ENCODE assay signal across 30 cellular contexts in the genomic region with DNA sequence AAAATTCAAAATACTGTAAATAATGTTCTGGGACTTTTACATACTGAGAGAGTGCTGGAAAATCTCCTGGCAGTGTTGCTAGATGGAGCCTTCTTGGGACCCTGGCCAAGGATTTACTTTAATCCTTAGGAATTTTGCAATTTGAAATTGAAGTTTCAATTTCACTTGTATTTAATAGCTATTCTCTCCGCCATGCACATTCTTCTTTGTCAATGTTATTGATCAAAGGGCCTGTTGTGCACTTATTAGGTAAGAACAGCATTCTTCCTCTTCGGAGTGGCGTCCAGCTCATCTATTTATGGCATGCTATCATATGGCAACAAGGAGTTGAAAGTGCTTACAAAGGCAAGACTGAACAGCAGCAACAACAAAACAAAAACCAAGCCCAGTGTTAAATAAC. TPM values are rescaled to one million over a fixed set of nuclear protein-coding genes. Genes with fewer than 3 reads are reported as not detected.
DNase-seq lines count a peak whose midpoint lies in the region; ATAC-seq and TF ChIP-seq lines count a peak whose summit lies in the region.
"Had no signal": no experiment of that assay in that cellular context is flagged by ENCODE, and none has a peak within 500 bp of the region (broad histone marks: within the 10 kb centered on the region; RNA-seq: fewer than 3 reads in every experiment).

No MANE protein-coding gene starts in this region.

- H3K4me1 ChIP-seq in esophagus muscularis mucosa (peaks cover 0 to 52% (median 36%) of the 10 kb centered on the region in 4 donors), muscle layer of colon (ENCODE audit: insufficient read depth, low read length) (peaks cover 5% of the 10 kb centered on the region), subcutaneous abdominal adipose tissue (ENCODE audit: control insufficient read depth in 5 of 5, insufficient read depth in 5 of 5, low read length in 5 of 5) (peaks cover 0 to 38% (median 10%) of the 10 kb centered on the region in 5 donors), smooth muscle cell (ENCODE audit: low read depth) (peaks cover 12% of the 10 kb centered on the region)
- H3K4me1 ChIP-seq: colonic mucosa, SJCRH30, thyroid gland had no signal

- H3K79me2 ChIP-seq in smooth muscle cell (ENCODE audit: low read depth), result no peaks in the 10 kb centered on the region

- H3K27ac Mint-ChIP-seq in WTC11, result no peak overlapping the region
- H3K27ac Mint-ChIP-seq: CD4-positive, alpha-beta T cell; effector memory CD8-positive, alpha-beta T cell; HFFc6; memory B cell; T-helper 1 cell treated with Interleukin-12 subunit alpha and Interleukin-12 subunit beta and Interleukin-4 antibody, amounts not matched to agents 30 μg/mL and 1 μg/mL, for 36 hours had no signal

- no peaks in the 10 kb centered on the region for H4K20me1 ChIP-seq in smooth muscle cell (ENCODE audit: low read depth)

- WGBS in esophagus muscularis mucosa, result 41% methylated on average over 3 of the region's 3 CpGs
- WGBS in smooth muscle cell (ENCODE audit: low lambda C conversion rate), result 65% methylated on average over 3 of the region's 3 CpGs

- CTCF ChIA-PET in WTC11 (lab: Charles Lee), result interaction anchor here (1.0 kb wide), 1 partner anchor 37 kb away, joined by 3 read pairs; no protein-coding TSS in a partner anchor

- H3K9me3 ChIP-seq in esophagus muscularis mucosa (no peaks in the 10 kb centered on the region), muscle layer of colon (ENCODE audit: low read length) (no peaks in the 10 kb centered on the region), subcutaneous abdominal adipose tissue (ENCODE audit: control insufficient read depth in 5 of 5, low read length in 5 of 5) (no peaks in the 10 kb centered on the region), smooth muscle cell (replicated peaks; ENCODE audit: low read depth) (no peaks in the 10 kb centered on the region)
- H3K9me3 ChIP-seq: colonic mucosa, SJCRH30, thyroid gland had no signal

- no peak overlapping the region for H3K4me3 Mint-ChIP-seq in WTC11
- H3K4me3 Mint-ChIP-seq: CD4-positive, alpha-beta T cell; effector memory CD8-positive, alpha-beta T cell; HFFc6; memory B cell; naive thymus-derived CD8-positive, alpha-beta T cell; T-helper 1 cell treated with Interleukin-12 subunit alpha and Interleukin-12 subunit beta and Interleukin-4 antibody, amounts not matched to agents 30 μg/mL and 1 μg/mL, for 36 hours had no signal

- TF ChIP-seq CTCF in esophagus muscularis mucosa (IDR thresholded peaks at IDR 0.05) (no peak), WTC11 (IDR thresholded peaks at IDR 0.05) (no peak), smooth muscle cell (IDR thresholded peaks at IDR 0.05; ENCODE audit: borderline replicate concordance, insufficient read depth, poor library complexity, severe bottlenecking) (no peak)

- TF ChIP-seq EP300 in esophagus muscularis mucosa (IDR thresholded peaks at IDR 0.05), result no peak

- H3F3A ChIP-seq in smooth muscle cell (ENCODE audit: low read depth), result no peaks in the 10 kb centered on the region

- no peak overlapping the region for H2AFZ ChIP-seq in smooth muscle cell (ENCODE audit: low read depth)

- H3K27ac ChIP-seq in esophagus muscularis mucosa (replicated peaks in 1 of 4) (peak overlapping the region in 3 of 4 donors; percentile 14 to 43 (median 29)), muscle layer of colon (ENCODE audit: low read depth, low read length) (no peak overlapping the region), subcutaneous abdominal adipose tissue (ENCODE audit: low read depth, low read length) (peak overlapping the region; percentile 93), smooth muscle cell (ENCODE audit: low read depth) (no peak overlapping the region)
- H3K27ac ChIP-seq: 22Rv1, colonic mucosa, KMS-11, SJCRH30, thyroid gland had no signal

- H3K36me3 ChIP-seq in esophagus muscularis mucosa, result no peaks in the 10 kb centered on the region
- H3K36me3 ChIP-seq in muscle layer of colon (ENCODE audit: insufficient read depth, low read length), result no peaks in the 10 kb centered on the region
- H3K36me3 ChIP-seq in subcutaneous abdominal adipose tissue (ENCODE audit: control insufficient read depth in 5 of 5, insufficient read depth in 5 of 5, low read length in 5 of 5), result no peaks in the 10 kb centered on the region
- H3K36me3 ChIP-seq in smooth muscle cell (ENCODE audit: low read depth), result no peaks in the 10 kb centered on the region
- H3K36me3 ChIP-seq: colonic mucosa, SJCRH30, thyroid gland had no signal

- POLR2A ChIA-PET in WTC11 (lab: Charles Lee), result no interaction called here

- TF ChIP-seq POLR2A in esophagus muscularis mucosa (IDR thresholded peaks at IDR 0.05; ENCODE audit: low read depth), result no peak

- no peak overlapping the region for H3K4me2 ChIP-seq in smooth muscle cell
- H3K4me2 ChIP-seq: KMS-11 had no signal

- H3K4me3 ChIP-seq in esophagus muscularis mucosa (no peak overlapping the region), muscle layer of colon (ENCODE audit: low read depth in 1 of 2, low read length in 2 of 2) (peak overlapping the region; percentile 12 to 21), subcutaneous abdominal adipose tissue (ENCODE audit: low read depth in 1 of 5, low read length in 5 of 5) (peak overlapping the region in 1 of 5 donors; percentile 12), smooth muscle cell (no peak overlapping the region)
- H3K4me3 ChIP-seq: colonic mucosa, SJCRH30, thyroid gland had no signal

- no peaks in the 10 kb centered on the region for H3K36me3 Mint-ChIP-seq in WTC11
- H3K36me3 Mint-ChIP-seq: memory B cell; naive thymus-derived CD8-positive, alpha-beta T cell had no signal

- H3K27me3 ChIP-seq in esophagus muscularis mucosa, result no peaks in the 10 kb centered on the region
- H3K27me3 ChIP-seq in muscle layer of colon (ENCODE audit: control insufficient read depth in 1 of 2, insufficient read depth in 2 of 2, low read length in 2 of 2), result no peaks in the 10 kb centered on the region
- H3K27me3 ChIP-seq in subcutaneous abdominal adipose tissue (ENCODE audit: control insufficient read depth in 5 of 5, insufficient read depth in 4 of 5, low read length in 5 of 5), result no peaks in the 10 kb centered on the region
- H3K27me3 ChIP-seq in smooth muscle cell (ENCODE audit: low read depth), result no peaks in the 10 kb centered on the region
- H3K27me3 ChIP-seq: colonic mucosa, thyroid gland had no signal

- peaks cover 4% of the 10 kb centered on the region; the same call in 1 of the 2 replicates for H3K9me3 Mint-ChIP-seq in WTC11
- H3K9me3 Mint-ChIP-seq: CD4-positive, alpha-beta T cell; effector memory CD8-positive, alpha-beta T cell; HFFc6; memory B cell; T-helper 1 cell treated with Interleukin-12 subunit alpha and Interleukin-12 subunit beta and Interleukin-4 antibody, amounts not matched to agents 30 μg/mL and 1 μg/mL, for 36 hours had no signal

- peaks cover 6% of the 10 kb centered on the region for H3K4me1 Mint-ChIP-seq in WTC11
- H3K4me1 Mint-ChIP-seq: memory B cell; naive thymus-derived CD8-positive, alpha-beta T cell had no signal

- DNase-seq in DMS 273 (lab: John Stamatoyannopoulos, UW; ENCODE audit: unreplicated experiment) (peak; percentile 37), DMS 273 treated with DMSO at 0.1 percent for 48 hours (lab: John Stamatoyannopoulos, UW) (no peak), esophagus muscularis mucosa (ENCODE audit: extremely low spot score) (no peak), WTC11 (ENCODE audit: low spot score) (no peak), smooth muscle cell (lab: John Stamatoyannopoulos, UW; ENCODE audit: unreplicated experiment) (no peak)
- DNase-seq: activated gamma-delta T cell treated with Interleukin-2 at 50 U/mL for 16 hours; activated T-cell treated with anti-CD3 and anti-CD28 coated beads, Interleukin-2, amount 50 U/mL, for 1 hour; CD4-positive, alpha-beta T cell; colonic mucosa; DMS153; effector memory CD8-positive, alpha-beta T cell; glutamatergic neuron; HFFc6; naive thymus-derived CD8-positive, alpha-beta T cell; NCI-H1436 treated with DMSO at 0.1 percent for 48 hours; NCI-H2171 treated with DMSO at 0.1 percent for 48 hours; NCI-H524 treated with DMSO at 0.1 percent for 48 hours; retina; SJCRH30; stimulated activated CD4-positive, alpha-beta T cell treated with anti-CD3 and anti-CD28 coated beads, Interleukin-4, amount 100 ng/mL, for 4 hours; stimulated activated naive CD4-positive, alpha-beta T cell treated with Interleukin-2 at 50 U/mL for 16 hours; thyroid gland had no signal

- intact Hi-C loops in esophagus muscularis mucosa (cut with DNase I), result no loop called here

- no peak for ATAC-seq in GM21529 (IDR thresholded peaks at IDR 0.05; ENCODE audit: unreplicated experiment)
- ATAC-seq in WTC11, result no peak
- ATAC-seq: effector memory CD8-positive, alpha-beta T cell; naive thymus-derived CD8-positive, alpha-beta T cell; Panc1 had no signal

- no peaks in the 10 kb centered on the region for H3K27me3 Mint-ChIP-seq in WTC11 (ENCODE audit: low read depth)
- H3K27me3 Mint-ChIP-seq: CD4-positive, alpha-beta T cell; memory B cell; naive thymus-derived CD8-positive, alpha-beta T cell had no signal

- no peak overlapping the region for H3K9ac ChIP-seq in muscle layer of colon (ENCODE audit: low read length)
- peak overlapping the region in 1 of 5 donors; percentile 53 for H3K9ac ChIP-seq in subcutaneous abdominal adipose tissue (ENCODE audit: low read length in 5 of 5)
- H3K9ac ChIP-seq in smooth muscle cell (ENCODE audit: low read depth), result no peak overlapping the region
- H3K9ac ChIP-seq: KMS-11 had no signal

TF ChIP-seq in WTC11, 78 proteins besides CTCF, POLR2A, EP300 and RAD21 (continues in another document):
- TF ChIP-seq TCF7 (CRISPR knock-in tag; IDR thresholded peaks at IDR 0.05; ENCODE audit: low read depth), result no peak
- TF ChIP-seq NR2C2 (CRISPR knock-in tag; IDR thresholded peaks at IDR 0.05), result no peak
- no peak for TF ChIP-seq ZNF263 (CRISPR knock-in tag; IDR thresholded peaks at IDR 0.05; ENCODE audit: low read depth)
- TF ChIP-seq ZNF121 (CRISPR knock-in tag; IDR thresholded peaks at IDR 0.05), result no peak
- no peak for TF ChIP-seq IRF2 (CRISPR knock-in tag; IDR thresholded peaks at IDR 0.05; ENCODE audit: borderline replicate concordance, low read depth)
- no peak for TF ChIP-seq FOXJ3 (CRISPR knock-in tag; IDR thresholded peaks at IDR 0.05; ENCODE audit: borderline replicate concordance)
- TF ChIP-seq, protein P1, sequence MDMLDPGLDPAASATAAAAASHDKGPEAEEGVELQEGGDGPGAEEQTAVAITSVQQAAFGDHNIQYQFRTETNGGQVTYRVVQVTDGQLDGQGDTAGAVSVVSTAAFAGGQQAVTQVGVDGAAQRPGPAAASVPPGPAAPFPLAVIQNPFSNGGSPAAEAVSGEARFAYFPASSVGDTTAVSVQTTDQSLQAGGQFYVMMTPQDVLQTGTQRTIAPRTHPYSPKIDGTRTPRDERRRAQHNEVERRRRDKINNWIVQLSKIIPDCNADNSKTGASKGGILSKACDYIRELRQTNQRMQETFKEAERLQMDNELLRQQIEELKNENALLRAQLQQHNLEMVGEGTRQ (CRISPR knock-in tag; IDR thresholded peaks at IDR 0.05), result no peak
- TF ChIP-seq ZNF671 (CRISPR knock-in tag; IDR thresholded peaks at IDR 0.05), result no peak
- no peak for TF ChIP-seq OVOL2 (CRISPR knock-in tag; IDR thresholded peaks at IDR 0.05; ENCODE audit: borderline replicate concordance)

RNA-seq across cellular contexts. Expression of gene SOS1, which starts 40.1 kb away (rescaled TPM):
- total RNA-seq in esophagus muscularis mucosa (10 to 100 TPM; 33.3 to 48.6 (median 35.7) TPM), WTC11 (2021) (28.4 to 33.9 TPM (median 28.7 TPM) in 3 replicates), smooth muscle cell (34.0 and 38.5 TPM in 2 replicates)
- polyA plus RNA-seq in smooth muscle cell, result 8.4 and 10.1 TPM in 2 replicates

Comparison
In these comparisons a context has a peak if more than half of its experiments do, and no peak if none do; other contexts are left out.
1. H3K27ac ChIP-seq: peak in esophagus muscularis mucosa (3 of 4) and subcutaneous abdominal adipose tissue (single experiment); none in muscle layer of colon (single experiment) and smooth muscle cell (single experiment).
2. H3K4me3 ChIP-seq: peak in muscle layer of colon (2 of 2); none in esophagus muscularis mucosa (0 of 4) and smooth muscle cell (single experiment).